In the genomic region with DNA sequence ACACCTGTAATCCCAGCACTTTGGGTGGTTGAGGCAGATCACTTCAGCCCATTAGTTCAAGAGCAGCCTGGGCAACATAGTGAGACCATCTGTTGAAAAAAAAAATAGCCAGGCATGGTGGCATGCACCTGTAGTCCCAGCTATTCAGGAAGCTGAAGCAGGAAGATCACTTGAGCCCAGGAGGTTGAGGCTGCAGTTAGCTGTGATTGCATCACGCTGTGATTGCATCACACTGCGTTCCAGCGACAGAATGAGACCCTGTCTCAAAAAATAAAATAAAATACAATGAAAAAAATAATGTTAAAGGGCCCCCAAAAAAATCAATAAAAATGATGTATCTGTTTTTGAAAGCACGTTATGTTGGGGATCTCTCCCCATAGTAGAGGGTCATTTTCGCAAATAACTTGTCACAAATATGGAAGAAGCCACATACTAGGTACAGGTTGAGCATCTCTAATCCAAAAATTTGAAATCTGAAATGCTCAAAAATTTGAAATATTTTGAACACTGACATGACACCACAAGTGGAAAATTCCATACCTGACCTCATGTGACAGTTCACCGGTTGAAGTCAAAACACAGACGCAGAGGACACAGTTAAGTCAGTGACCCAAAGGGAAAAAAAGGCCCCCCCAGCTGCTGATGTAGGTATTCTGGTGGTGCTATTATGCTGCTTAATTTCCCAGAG, we compare ENCODE assay signal across 3 cellular contexts.
TF ChIP-seq lines count a peak whose summit lies in the region.

No MANE protein-coding gene starts in this region.

TF ChIP-seq in Ishikawa, 13 proteins besides CTCF, POLR2A, EP300 and RAD21:
- TF ChIP-seq CEBPB (IDR thresholded peaks at IDR 0.05) (0 out of 2 replicates have a peak, but pooled peaks have one; percentile 21), TEAD4 (IDR thresholded peaks at IDR 0.05) (no peak)

TF ChIP-seq in H1, 55 proteins besides CTCF, POLR2A, EP300 and RAD21:
- TF ChIP-seq RBBP5 (IDR thresholded peaks at IDR 0.05; ENCODE audit: borderline replicate concordance, low read depth, low read length) (no peak), CEBPB (IDR thresholded peaks at IDR 0.05; ENCODE audit: low read depth, low read length) (peak; percentile 82)

TF ChIP-seq in GM12891, 5 proteins besides CTCF, POLR2A, EP300 and RAD21:
- no peak for TF ChIP-seq POLR2AphosphoS5 (IDR thresholded peaks at IDR 0.05; ENCODE audit: low read depth, low read length)
